17 cellular contexts compared by ENCODE assay signal in genomic region chr3:46665763-46666470, GRCh38. TPM values are rescaled to one million over a fixed set of nuclear protein-coding genes. Genes with fewer than 3 reads are reported as not detected.
DNase-seq lines count a peak whose midpoint lies in the region; ATAC-seq, FAIRE-seq and TF ChIP-seq lines count a peak whose summit lies in the region.
"Had no signal": no experiment of that assay in that cellular context is flagged by ENCODE, and none has a peak within 500 bp of the region (broad histone marks: within the 10 kb centered on the region; RNA-seq: fewer than 3 reads in every experiment).

No MANE protein-coding gene starts in this region.

- no peaks in the 10 kb centered on the region for H3K9me3 ChIP-seq in adrenal gland (replicated peaks in 1 of 3)
- H3K9me3 ChIP-seq: esophagus squamous epithelium, left lung, psoas muscle, suprapubic skin had no signal

- no peak for TF ChIP-seq POLR2A in adrenal gland (IDR thresholded peaks at IDR 0.05)

- H3K27me3 ChIP-seq in adrenal gland = no peaks in the 10 kb centered on the region
- H3K27me3 ChIP-seq: esophagus squamous epithelium, left lung, suprapubic skin had no signal

- no peak for TF ChIP-seq CTCF in adrenal gland (IDR thresholded peaks at IDR 0.05)

- H3K36me3 ChIP-seq in adrenal gland (replicated peaks in 1 of 2) = no peaks in the 10 kb centered on the region
- H3K36me3 ChIP-seq: suprapubic skin had no signal

- H3K4me3 ChIP-seq in adrenal gland = no peak overlapping the region
- H3K4me3 ChIP-seq: esophagus squamous epithelium, left lung, psoas muscle, suprapubic skin had no signal

- WGBS in adrenal gland, 4 donors = 64 to 85% (median 80%) methylated on average over 6 to 9 of the region's 9 CpGs

- intact Hi-C loops in adrenal gland (cut with DNase I) = no loop called here

- ATAC-seq in HG03378 (IDR thresholded peaks at IDR 0.05; ENCODE audit: unreplicated experiment) = no peak
- ATAC-seq in HG02642 (IDR thresholded peaks at IDR 0.05; ENCODE audit: poor library complexity, unreplicated experiment) = no peak
- no peak for ATAC-seq in HG03097 (IDR thresholded peaks at IDR 0.05; ENCODE audit: low FRiP score, unreplicated experiment)
- ATAC-seq: psoas muscle had no signal

- no peak for FAIRE-seq in GM19239 (lab: Jason Lieb, UNC)

- no peak overlapping the region for H3K27ac ChIP-seq in adrenal gland
- H3K27ac ChIP-seq: esophagus squamous epithelium, left lung, psoas muscle, suprapubic skin had no signal

- DNase-seq in GM19239 (ENCODE audit: insufficient read length, low spot score) (peak; percentile 2), NCI-H1092 (lab: John Stamatoyannopoulos, UW) (peak; percentile 26), adrenal gland (peak in 4 of 7 donors; percentile 4 to 39 (median 10)), mesenteric fat pad (ENCODE audit: low spot score) (peak; percentile 55), EL (no peak)
- DNase-seq: activated CD8-positive, alpha-beta memory T cell treated with anti-CD3 and anti-CD28 coated beads for 24 hours; CD4-positive, CD25-positive, alpha-beta regulatory T cell; esophagus squamous epithelium; hypothalamus had no signal

- peaks cover 0 to 4% of the 10 kb centered on the region in 2 donors for H3K4me1 ChIP-seq in adrenal gland (replicated peaks in 1 of 2)

RNA-seq across cellular contexts. Expression of gene ALS2CL, which starts 27.6 kb away (rescaled TPM):
- total RNA-seq in adrenal gland = 10 to 100 TPM in 4 of 8 donors, 1 to 10 TPM in 4; 2.6 to 15.6 (median 10.1) TPM
- 10 to 100 TPM in 2 of 3 donors, 1 to 10 TPM in 1; 1.5 to 48.3 (median 36.8) TPM for polyA plus RNA-seq in adrenal gland
- 8.4 TPM for total RNA-seq in mesenteric fat pad

RNA-seq across cellular contexts. Expression of gene TMIE, which starts 35.3 kb away (rescaled TPM):
- total RNA-seq in adrenal gland = 1 to 10 TPM in 5 of 8 donors, under 1 TPM in 3; 0.30 to 2.6 (median 1.2) TPM
- polyA plus RNA-seq in adrenal gland = 10 to 100 TPM in 1 of 3 donors, 1 to 10 TPM in 2; 4.1 to 21.4 (median 5.4) TPM
- 0.19 TPM for total RNA-seq in mesenteric fat pad

RNA-seq across cellular contexts. Expression of gene PRSS50, which starts 51.8 kb away (rescaled TPM):
- total RNA-seq in adrenal gland = under 1 TPM in 4 of 8 donors, not detected in 4; 0.07 to 0.30 (median 0.12) TPM
- polyA plus RNA-seq in adrenal gland = 1 to 10 TPM in 1 of 3 donors, under 1 TPM in 2; 0.20 to 1.9 (median 0.61) TPM
- not detected for total RNA-seq in mesenteric fat pad
- total RNA-seq: aorta; CD4-positive, CD25-positive, alpha-beta regulatory T cell; M059J; suprapubic skin had no signal
- polyA plus RNA-seq: CD4-positive, CD25-positive, alpha-beta regulatory T cell had no signal

RNA-seq across cellular contexts. Expression of gene FAM240A, which starts 53.6 kb away (rescaled TPM):
- total RNA-seq in adrenal gland (under 1 TPM in 1 of 8 donors, not detected in 7; 0.25 TPM), mesenteric fat pad (not detected)
- polyA plus RNA-seq in adrenal gland = not detected
- total RNA-seq: aorta; CD4-positive, CD25-positive, alpha-beta regulatory T cell; left lung; M059J had no signal
- polyA plus RNA-seq: aorta; CD4-positive, CD25-positive, alpha-beta regulatory T cell had no signal
